In genomic region chr14:63972323-63972932, GRCh38 we compare ENCODE assay signal across 18 cellular contexts.
DNase-seq lines count a peak whose midpoint lies in the region; ATAC-seq and TF ChIP-seq lines count a peak whose summit lies in the region.
"Had no signal": no experiment of that assay in that cellular context is flagged by ENCODE, and none has a peak within 500 bp of the region (broad histone marks: within the 10 kb centered on the region; RNA-seq: fewer than 3 reads in every experiment).

No MANE protein-coding gene starts in this region.

- no peak overlapping the region for H3K9ac ChIP-seq in PC-3 (ENCODE audit: low read length)
- H3K9ac ChIP-seq: BLaER1 treated with 17β-estradiol and CSF1 and Interleukin-3, amounts not matched to agents 10 nM and 100 nM had no signal

- H3K9me3 Mint-ChIP-seq in nephron (no peaks in the 10 kb centered on the region), progenitor cell of endocrine pancreas (ENCODE audit: low read depth) (no peaks in the 10 kb centered on the region)
- H3K9me3 Mint-ChIP-seq: stimulated activated effector memory CD8-positive, alpha-beta T cell treated with anti-CD3 and anti-CD28 coated beads, Interleukin-12 subunit alpha, Interleukin-12 subunit beta, amount 100 ng/mL, for 72 hours had no signal

- peak; percentile 57 for ATAC-seq in GM21723 (IDR thresholded peaks at IDR 0.05; ENCODE audit: unreplicated experiment)
- ATAC-seq in HG03095 (IDR thresholded peaks at IDR 0.05; ENCODE audit: unreplicated experiment) = no peak
- no peak for ATAC-seq in PC-3
- ATAC-seq: stimulated activated effector memory CD8-positive, alpha-beta T cell treated with anti-CD3 and anti-CD28 coated beads, Interleukin-12 subunit alpha, Interleukin-12 subunit beta, amount 100 ng/mL, for 72 hours had no signal

- H3K27ac Mint-ChIP-seq in nephron (peak overlapping the region; percentile 11 to 65 (median 36)), progenitor cell of endocrine pancreas (no peak overlapping the region)
- H3K27ac Mint-ChIP-seq: stimulated activated effector memory CD8-positive, alpha-beta T cell treated with anti-CD3 and anti-CD28 coated beads, Interleukin-12 subunit alpha, Interleukin-12 subunit beta, amount 100 ng/mL, for 72 hours had no signal

- no TSS peak for BruUV-seq in PC-3 (replicated peaks; lab: Mats Ljungman, UMichigan)

- no peak overlapping the region for H3K4me2 ChIP-seq in PC-3 (ENCODE audit: low read length)
- H3K4me2 ChIP-seq: BLaER1 treated with 17β-estradiol and CSF1 and Interleukin-3, amounts not matched to agents 10 nM and 100 nM had no signal

- POLR2A ChIA-PET in PC-3 (lab: Charles Lee; ENCODE audit: unreplicated experiment) = interaction anchor here (0.7 kb wide), 1 partner anchor 34 kb away, joined by 3 read pairs; no protein-coding TSS in a partner anchor

- no peaks in the 10 kb centered on the region for H3K9me3 ChIP-seq in PC-3 (ENCODE audit: low read length)
- H3K9me3 ChIP-seq: BLaER1 treated with 17β-estradiol and CSF1 and Interleukin-3, amounts not matched to agents 10 nM and 100 nM; left ventricle myocardium inferior; thoracic aorta had no signal

- H3F3A ChIP-seq in PC-3 (ENCODE audit: low read length, unreplicated experiment) = no peaks in the 10 kb centered on the region

- intact Hi-C loops in PC-3 (cut with micrococcal nuclease) = no loop called here

- CTCF ChIA-PET in PC-3 (lab: Charles Lee) = no interaction called here

- no peaks in the 10 kb centered on the region for H3K36me3 ChIP-seq in PC-3 (ENCODE audit: low read depth, low read length)
- H3K36me3 ChIP-seq: cardiac muscle cell had no signal

- no peaks in the 10 kb centered on the region for H3K27me3 ChIP-seq in PC-3 (ENCODE audit: low read length)
- H3K27me3 ChIP-seq: BLaER1 treated with 17β-estradiol and CSF1 and Interleukin-3, amounts not matched to agents 10 nM and 100 nM; cardiac muscle cell had no signal

- H3K4me3 ChIP-seq in PC-3 (ENCODE audit: low read length) = no peak overlapping the region
- H3K4me3 ChIP-seq: BLaER1 treated with 17β-estradiol and CSF1 and Interleukin-3, amounts not matched to agents 10 nM and 100 nM; cardiac muscle cell; left ventricle myocardium inferior; thoracic aorta had no signal

- peaks cover 27% of the 10 kb centered on the region for H3K36me3 Mint-ChIP-seq in nephron (ENCODE audit: low read depth)
- H3K36me3 Mint-ChIP-seq in progenitor cell of endocrine pancreas (ENCODE audit: insufficient read depth) = peaks cover 11% of the 10 kb centered on the region

- no peaks in the 10 kb centered on the region for H3K9me2 ChIP-seq in PC-3 (replicated peaks; ENCODE audit: low read length)

- H3K27me3 Mint-ChIP-seq in nephron (ENCODE audit: low read depth) (no peaks in the 10 kb centered on the region), progenitor cell of endocrine pancreas (no peaks in the 10 kb centered on the region)

- no peaks in the 10 kb centered on the region for H4K20me1 ChIP-seq in PC-3 (ENCODE audit: low read length)
- H4K20me1 ChIP-seq: BLaER1 treated with 17β-estradiol and CSF1 and Interleukin-3, amounts not matched to agents 10 nM and 100 nM had no signal

- H3K79me2 ChIP-seq in PC-3 (ENCODE audit: low read length) = no peaks in the 10 kb centered on the region

- DNase-seq in NCI-H1694 treated with DMSO at 0.1 percent for 48 hours (lab: John Stamatoyannopoulos, UW) = peak; percentile 37
- no peak for DNase-seq in NCI-H1694 (lab: John Stamatoyannopoulos, UW)
- peak; percentile 14 for DNase-seq in NCI-H2196 treated with DMSO at 0.1 percent for 48 hours (lab: John Stamatoyannopoulos, UW; ENCODE audit: unreplicated experiment)
- DNase-seq in progenitor cell of endocrine pancreas (ENCODE audit: low spot score, unreplicated experiment) = no peak
- no peak for DNase-seq in PC-3
- DNase-seq: activated CD4-positive, alpha-beta T cell treated with anti-CD3 and anti-CD28 coated beads for 4 hours; activated effector memory CD4-positive, alpha-beta T cell treated with anti-CD3 and anti-CD28 coated beads, Interleukin-2, amount 50 U/mL, for 16 hours; DMS79; Karpas-422; left ventricle myocardium inferior; nucleus accumbens had no signal

- H2AFZ ChIP-seq in PC-3 (ENCODE audit: low read length) = no peak overlapping the region

- TF ChIP-seq CTCF in nephron (IDR thresholded peaks at IDR 0.05; ENCODE audit: unreplicated experiment in 3 of 3) (no peak), progenitor cell of endocrine pancreas (IDR thresholded peaks at IDR 0.05; ENCODE audit: unreplicated experiment) (no peak), PC-3 (conservative IDR thresholded peaks at IDR 0.05; ENCODE audit: low read depth, low read length) (no peak)

- H3K4me1 Mint-ChIP-seq in nephron (peaks cover 4% of the 10 kb centered on the region), progenitor cell of endocrine pancreas (ENCODE audit: low read depth) (no peaks in the 10 kb centered on the region)
- H3K4me1 Mint-ChIP-seq: stimulated activated effector memory CD8-positive, alpha-beta T cell treated with anti-CD3 and anti-CD28 coated beads, Interleukin-12 subunit alpha, Interleukin-12 subunit beta, amount 100 ng/mL, for 72 hours had no signal

- no peaks in the 10 kb centered on the region for H3K4me1 ChIP-seq in PC-3 (ENCODE audit: insufficient read depth, low read length)
- H3K4me1 ChIP-seq: BLaER1 treated with 17β-estradiol and CSF1 and Interleukin-3, amounts not matched to agents 10 nM and 100 nM; left ventricle myocardium inferior had no signal

- H3K4me3 Mint-ChIP-seq in nephron (no peak overlapping the region), progenitor cell of endocrine pancreas (ENCODE audit: low read depth) (no peak overlapping the region)
- H3K4me3 Mint-ChIP-seq: stimulated activated effector memory CD8-positive, alpha-beta T cell treated with anti-CD3 and anti-CD28 coated beads, Interleukin-12 subunit alpha, Interleukin-12 subunit beta, amount 100 ng/mL, for 72 hours had no signal

- no peak overlapping the region for H3K27ac ChIP-seq in PC-3 (ENCODE audit: low read length)
- H3K27ac ChIP-seq: BLaER1 treated with 17β-estradiol and CSF1 and Interleukin-3, amounts not matched to agents 10 nM and 100 nM; cardiac muscle cell; left ventricle myocardium inferior; thoracic aorta had no signal

Comparison
In these comparisons a context has a peak if more than half of its experiments do, and no peak if none do; other contexts are left out.
1. DNase-seq: peak in NCI-H1694 treated with DMSO at 0.1 percent for 48 hours (single experiment) and NCI-H2196 treated with DMSO at 0.1 percent for 48 hours (single experiment); none in NCI-H1694 (single experiment), progenitor cell of endocrine pancreas (single experiment) and PC-3 (single experiment).